In the genomic region with DNA sequence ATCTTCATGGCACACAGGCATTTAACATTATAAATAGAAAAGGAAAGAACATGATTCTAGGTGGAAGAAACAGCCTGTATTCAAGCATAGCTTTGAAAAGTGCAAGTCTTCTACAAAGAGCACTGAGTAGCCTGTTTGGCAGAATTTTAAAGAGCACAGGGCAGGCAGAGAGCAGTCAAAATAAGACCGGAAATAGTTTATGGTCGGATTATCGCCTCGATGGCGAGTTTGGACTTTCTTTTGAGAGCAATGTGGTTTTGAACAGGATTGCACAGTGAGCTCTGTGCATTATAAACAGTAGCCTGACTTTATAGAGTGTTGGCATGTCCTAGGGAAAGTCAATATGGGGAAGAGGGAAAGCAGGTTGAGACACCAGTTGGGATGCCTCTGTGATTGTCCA, we compare ENCODE assay signal across 25 cellular contexts. TPM values are rescaled to one million over a fixed set of nuclear protein-coding genes. Genes with fewer than 3 reads are reported as not detected.
DNase-seq lines count a peak whose midpoint lies in the region; FAIRE-seq and TF ChIP-seq lines count a peak whose summit lies in the region.
"Had no signal": no experiment of that assay in that cellular context is flagged by ENCODE, and none has a peak within 500 bp of the region (broad histone marks: within the 10 kb centered on the region; RNA-seq: fewer than 3 reads in every experiment).

No MANE protein-coding gene starts in this region.

- POLR2A ChIA-PET in H1 (lab: Charles Lee; ENCODE audit: partially characterized antibody): no interaction called here

- TF ChIP-seq EP300 in H1 (IDR thresholded peaks at IDR 0.05; ENCODE audit: borderline replicate concordance in 1 of 2, low read depth in 2 of 2, low read length in 2 of 2): no peak

- H2BK12ac ChIP-seq in H1 (ENCODE audit: low read depth, low read length): no peak overlapping the region

- TF ChIP-seq CTCF in H1 (IDR thresholded peaks at IDR 0.05; ENCODE audit: control extremely low read depth in 1 of 3, insufficient read depth in 1 of 3, low read depth in 1 of 3, low read length in 3 of 3): no peak
- TF ChIP-seq CTCF in neural progenitor cell (IDR thresholded peaks at IDR 0.05): no peak
- TF ChIP-seq CTCF in tibial artery (IDR thresholded peaks at IDR 0.05): no peak

- H3F3A ChIP-seq in neural progenitor cell (ENCODE audit: low read depth): no peaks in the 10 kb centered on the region

- no peak overlapping the region for H4K8ac ChIP-seq in H1 (ENCODE audit: extremely low read depth, insufficient read depth, low read length)

- no peak overlapping the region for H3K56ac ChIP-seq in H1 (replicated peaks; ENCODE audit: insufficient read length, low read depth, low read length)

- no peak for TF ChIP-seq RAD21 in H1 (IDR thresholded peaks at IDR 0.05 in 1 of 2, conservative IDR thresholded peaks at IDR 0.05 in 1 of 2; ENCODE audit: low read depth in 2 of 2, low read length in 2 of 2)

- H4K20me1 ChIP-seq in H1 (replicated peaks in 1 of 2; ENCODE audit: control insufficient read depth in 1 of 2, insufficient read depth in 2 of 2, low read length in 2 of 2) (no peaks in the 10 kb centered on the region), neural progenitor cell (ENCODE audit: low read depth) (no peaks in the 10 kb centered on the region)

- no peaks in the 10 kb centered on the region for H3K79me1 ChIP-seq in H1 (ENCODE audit: low read depth, low read length)

- H2AK5ac ChIP-seq in H1 (ENCODE audit: low read depth, low read length): no peak overlapping the region

- no peak overlapping the region for H3K18ac ChIP-seq in H1 (ENCODE audit: extremely low read depth, low read length)

- no peak overlapping the region for H4K91ac ChIP-seq in H1 (replicated peaks; ENCODE audit: insufficient read length, low read length)

- H2BK20ac ChIP-seq in H1 (ENCODE audit: low read length): no peak overlapping the region; the same call in 1 of the 2 replicates

- H3K4me3 ChIP-seq in H1 (ENCODE audit: extremely low read depth in 1 of 4, insufficient read depth in 2 of 4, low read depth in 3 of 4, low read length in 4 of 4) (no peak overlapping the region), neural progenitor cell (no peak overlapping the region), tibial artery (no peak overlapping the region)
- H3K4me3 ChIP-seq: HAP-1, skin epidermis had no signal

- H3K4me1 ChIP-seq in H1 (replicated peaks in 1 of 4; ENCODE audit: control insufficient read depth in 3 of 4, insufficient read depth in 4 of 4, low read length in 3 of 4) (peaks cover 1 to 18% (median 13%) of the 10 kb centered on the region in 4 experiments; a peak in 4 of 7 replicates), neural progenitor cell (peaks cover 30% of the 10 kb centered on the region), tibial artery (peaks cover 0 to 71% (median 21%) of the 10 kb centered on the region in 4 donors)
- H3K4me1 ChIP-seq: HAP-1, parathyroid adenoma had no signal

- H3K27me3 ChIP-seq in H1 (replicated peaks in 1 of 4; ENCODE audit: control insufficient read depth in 3 of 4, extremely low read depth in 1 of 4, insufficient read depth in 3 of 4, low read length in 3 of 4) (no peaks in the 10 kb centered on the region), neural progenitor cell (no peaks in the 10 kb centered on the region), tibial artery (no peaks in the 10 kb centered on the region)
- H3K27me3 ChIP-seq: BE2C had no signal

- H2BK5ac ChIP-seq in H1 (ENCODE audit: low read depth, low read length): no peak overlapping the region

- H3K4me2 ChIP-seq in H1 (ENCODE audit: insufficient read depth in 1 of 2, low read depth in 2 of 2, low read length in 2 of 2): no peak overlapping the region
- H3K4me2 ChIP-seq in neural progenitor cell: no peak overlapping the region

- peaks cover 6% of the 10 kb centered on the region for H3K4me1 Mint-ChIP-seq in activated CD4-positive, alpha-beta T cell treated with anti-CD3 and anti-CD28 coated beads, Interleukin-2, amount 10 ng/mL, durations not matched to agents 24 days and 14 days
- H3K4me1 Mint-ChIP-seq in neural progenitor cell: peaks cover 51% of the 10 kb centered on the region
- peaks cover 16% of the 10 kb centered on the region for H3K4me1 Mint-ChIP-seq in activated T-cell treated with anti-CD3 and anti-CD28 coated beads, Interleukin-2, amount 50 U/mL, for 24 hours (ENCODE audit: low read depth)

- intact Hi-C loops in activated CD4-positive, alpha-beta T cell treated with anti-CD3 and anti-CD28 coated beads, Interleukin-2, amount 10 ng/mL, durations not matched to agents 24 days and 14 days (cut with micrococcal nuclease): no loop called here
- intact Hi-C loops in tibial artery (cut with DNase I; ENCODE audit: low total_unique reads): no loop called here

- H3K4ac ChIP-seq in H1 (replicated peaks; ENCODE audit: insufficient read length, low read depth, low read length): no peak overlapping the region

- H2BK120ac ChIP-seq in H1 (replicated peaks; ENCODE audit: low read depth, low read length): no peak overlapping the region

- 85% methylated on average over 5 of the region's 5 CpGs; no CpG with 5 or more reads in 1 of the 2 experiments for WGBS in H1 (ENCODE audit: extremely low coverage in 1 of 2, insufficient coverage in 1 of 2, insufficient read length in 1 of 2, insufficient replicate concordance in 2 of 2, low coverage in 1 of 2, low lambda C conversion rate in 2 of 2, missing lambda C conversion rate in 1 of 2), 2 experiments

- peaks cover 69% of the 10 kb centered on the region for H3K27me3 Mint-ChIP-seq in activated CD4-positive, alpha-beta T cell treated with anti-CD3 and anti-CD28 coated beads, Interleukin-2, amount 10 ng/mL, durations not matched to agents 24 days and 14 days
- H3K27me3 Mint-ChIP-seq in neural progenitor cell (ENCODE audit: insufficient read depth, low read depth): peaks cover 4% of the 10 kb centered on the region
- peaks cover 87% of the 10 kb centered on the region for H3K27me3 Mint-ChIP-seq in activated T-cell treated with anti-CD3 and anti-CD28 coated beads, Interleukin-2, amount 50 U/mL, for 24 hours

- no peaks in the 10 kb centered on the region for H3K23me2 ChIP-seq in H1 (ENCODE audit: low read depth, low read length)

- TF ChIP-seq POLR2A in H1 (IDR thresholded peaks at IDR 0.05; ENCODE audit: control extremely low read depth in 1 of 2, low read depth in 2 of 2, low read length in 2 of 2): no peak

- peak; percentile 23 for DNase-seq in activated CD4-positive, alpha-beta T cell treated with anti-CD3 and anti-CD28 coated beads, Interleukin-2, amount 10 ng/mL, durations not matched to agents 24 days and 14 days
- no peak for DNase-seq in activated CD4-positive, alpha-beta T cell treated with anti-CD3 and anti-CD28 coated beads for 48 hours
- no peak for DNase-seq in H1 (ENCODE audit: low read depth in 1 of 2, low spot score in 2 of 2)
- no peak for DNase-seq in neural progenitor cell (ENCODE audit: low spot score)
- DNase-seq in tibial artery: no peak
- no peak for DNase-seq in activated T-cell treated with anti-CD3 and anti-CD28 coated beads, Interleukin-2, amount 50 U/mL, for 24 hours
- no peak for DNase-seq in HuH-7.5 (ENCODE audit: low spot score)
- DNase-seq in caudate nucleus (lab: John Stamatoyannopoulos, UW): no peak
- DNase-seq: 8988T, BE2C, EL, endodermal cell, Kasumi-1, naive B cell, NCI-H2171, NCI-H524 treated with DMSO at 0.1 percent for 48 hours had no signal

- no peak for FAIRE-seq in H1 (lab: Jason Lieb, UNC)
- FAIRE-seq: colon, islet of Langerhans, urothelium cell line had no signal

- H3K9ac ChIP-seq in H1 (replicated peaks in 1 of 4; ENCODE audit: extremely low read depth in 1 of 4, low read depth in 3 of 4, low read length in 3 of 4) (no peak overlapping the region), neural progenitor cell (no peak overlapping the region)
- H3K9ac ChIP-seq: parathyroid adenoma had no signal

- H3K9me3 Mint-ChIP-seq in activated CD4-positive, alpha-beta T cell treated with anti-CD3 and anti-CD28 coated beads, Interleukin-2, amount 10 ng/mL, durations not matched to agents 24 days and 14 days: no peaks in the 10 kb centered on the region
- no peaks in the 10 kb centered on the region for H3K9me3 Mint-ChIP-seq in neural progenitor cell
- no peaks in the 10 kb centered on the region for H3K9me3 Mint-ChIP-seq in activated T-cell treated with anti-CD3 and anti-CD28 coated beads, Interleukin-2, amount 50 U/mL, for 24 hours
- H3K9me3 Mint-ChIP-seq: endodermal cell; naive B cell; stimulated activated naive CD8-positive, alpha-beta T cell treated with anti-CD3 and anti-CD28 coated beads, Interleukin-15, Interleukin-2, amounts not matched to agents 100 ng/mL and 50 ng/mL, for 24 hours had no signal

- no peak overlapping the region for H3K23ac ChIP-seq in H1 (ENCODE audit: insufficient read length)

- no peaks in the 10 kb centered on the region for H3K9me3 ChIP-seq in H1 (ENCODE audit: insufficient read depth in 2 of 2, low read depth in 1 of 2, low read length in 1 of 2)
- H3K9me3 ChIP-seq in neural progenitor cell (ENCODE audit: low read depth): no peaks in the 10 kb centered on the region
- H3K9me3 ChIP-seq in tibial artery: no peaks in the 10 kb centered on the region
- H3K9me3 ChIP-seq: BE2C, HAP-1 had no signal

- peak overlapping the region; percentile 95 for H2AFZ ChIP-seq in H1 (ENCODE audit: low read length)
- peak overlapping the region; percentile 79 for H2AFZ ChIP-seq in neural progenitor cell (replicated peaks)
- H2AFZ ChIP-seq: parathyroid adenoma had no signal

- H3K14ac ChIP-seq in H1 (ENCODE audit: insufficient read length): no peak overlapping the region

- no peak overlapping the region for H3K27ac ChIP-seq in H1 (ENCODE audit: low read depth, low read length)
- no peak overlapping the region for H3K27ac ChIP-seq in neural progenitor cell
- H3K27ac ChIP-seq in tibial artery: peak overlapping the region; percentile 30 to 34
- no peak overlapping the region for H3K27ac ChIP-seq in caudate nucleus (ENCODE audit: low read depth, low read length)
- H3K27ac ChIP-seq: parathyroid adenoma, RWPE1, skin epidermis had no signal

- H3K27ac Mint-ChIP-seq in activated CD4-positive, alpha-beta T cell treated with anti-CD3 and anti-CD28 coated beads, Interleukin-2, amount 10 ng/mL, durations not matched to agents 24 days and 14 days: no peak overlapping the region
- H3K27ac Mint-ChIP-seq in neural progenitor cell: no peak overlapping the region
- no peak overlapping the region for H3K27ac Mint-ChIP-seq in activated T-cell treated with anti-CD3 and anti-CD28 coated beads, Interleukin-2, amount 50 U/mL, for 24 hours
- H3K27ac Mint-ChIP-seq: activated naive CD8-positive, alpha-beta T cell; endodermal cell; naive B cell; stimulated activated naive CD8-positive, alpha-beta T cell treated with anti-CD3 and anti-CD28 coated beads, Interleukin-15, Interleukin-2, amounts not matched to agents 100 ng/mL and 50 ng/mL, for 24 hours had no signal

- H3K79me2 ChIP-seq in H1 (ENCODE audit: control insufficient read depth in 1 of 2, insufficient read depth in 2 of 2, low read length in 2 of 2) (no peaks in the 10 kb centered on the region), neural progenitor cell (ENCODE audit: low read depth) (no peaks in the 10 kb centered on the region)
- H3K79me2 ChIP-seq: parathyroid adenoma had no signal

- no peaks in the 10 kb centered on the region for H3K36me3 Mint-ChIP-seq in activated CD4-positive, alpha-beta T cell treated with anti-CD3 and anti-CD28 coated beads, Interleukin-2, amount 10 ng/mL, durations not matched to agents 24 days and 14 days (ENCODE audit: low read depth)
- no peaks in the 10 kb centered on the region for H3K36me3 Mint-ChIP-seq in neural progenitor cell
- no peaks in the 10 kb centered on the region for H3K36me3 Mint-ChIP-seq in activated T-cell treated with anti-CD3 and anti-CD28 coated beads, Interleukin-2, amount 50 U/mL, for 24 hours (ENCODE audit: low read depth)
- H3K36me3 Mint-ChIP-seq: activated naive CD8-positive, alpha-beta T cell; naive B cell had no signal

- CTCF ChIA-PET in H1 (lab: Charles Lee; ENCODE audit: partially characterized antibody): interaction anchor here (0.9 to 1.7 kb wide), 8 partner anchors 8 to 201 kb away, joined by 3 to 7 read pairs (median 4); no protein-coding TSS in a partner anchor

- H3K36me3 ChIP-seq in H1 (ENCODE audit: control insufficient read depth in 2 of 4, insufficient read depth in 4 of 4, low read length in 3 of 4) (no peaks in the 10 kb centered on the region), neural progenitor cell (no peaks in the 10 kb centered on the region), tibial artery (no peaks in the 10 kb centered on the region)
- H3K36me3 ChIP-seq: BE2C, HAP-1 had no signal

- H3K4me3 Mint-ChIP-seq in activated CD4-positive, alpha-beta T cell treated with anti-CD3 and anti-CD28 coated beads, Interleukin-2, amount 10 ng/mL, durations not matched to agents 24 days and 14 days: no peak overlapping the region
- H3K4me3 Mint-ChIP-seq in neural progenitor cell: no peak overlapping the region
- no peak overlapping the region for H3K4me3 Mint-ChIP-seq in activated T-cell treated with anti-CD3 and anti-CD28 coated beads, Interleukin-2, amount 50 U/mL, for 24 hours
- H3K4me3 Mint-ChIP-seq: activated naive CD8-positive, alpha-beta T cell; endodermal cell; naive B cell; stimulated activated naive CD8-positive, alpha-beta T cell treated with anti-CD3 and anti-CD28 coated beads, Interleukin-15, Interleukin-2, amounts not matched to agents 100 ng/mL and 50 ng/mL, for 24 hours had no signal

- no peak overlapping the region for H2BK15ac ChIP-seq in H1 (ENCODE audit: low read length)

- no peak overlapping the region for H4K5ac ChIP-seq in H1 (ENCODE audit: insufficient read length, low read depth, low read length)

RNA-seq across cellular contexts. Expression of a gene that starts 6.2 kb away (rescaled TPM):
- not detected in 2 replicates for total RNA-seq in activated CD4-positive, alpha-beta T cell treated with anti-CD3 and anti-CD28 coated beads, Interleukin-2, amount 10 ng/mL, durations not matched to agents 24 days and 14 days
- 0.48 and 1.1 TPM in 2 replicates for total RNA-seq in H1 (2021; fragmentation: NEBNext Ultra II Directional; extraction: Animal tissue kit (Norgen Biotek cat#: 25700))
- 0.25 and 0.36 TPM in 2 replicates for polyA plus RNA-seq in H1 (2011; rRNA removed)
- polyA plus RNA-seq in H1 (2011; cell fraction: cytosol; rRNA removed): 0.23 TPM
- polyA plus RNA-seq in H1 (2011; cell fraction: nucleus; rRNA removed): 0.19 TPM
- 0.31 to 1.1 TPM (median 0.55 TPM) in 4 replicates for polyA plus RNA-seq in H1 (2012, experiment 1 of 2)
- 0.09 TPM for polyA plus RNA-seq in H1 (2012, experiment 2 of 2)
- polyA plus RNA-seq in H1 (2013, experiment 1 of 2): 0.47 TPM
- 0.55 TPM for polyA plus RNA-seq in H1 (2013, experiment 2 of 2)
- polyA minus RNA-seq in H1 (2011; rRNA and poly(A)+ RNA removed): 0.56 and 1.1 TPM in 2 replicates
- polyA minus RNA-seq in H1 (2011; cell fraction: cytosol; rRNA and poly(A)+ RNA removed): not detected
- 1.4 TPM for polyA minus RNA-seq in H1 (2011; cell fraction: nucleus; rRNA and poly(A)+ RNA removed)
- total RNA-seq in neural progenitor cell (ENCODE audit: low replicate concordance): 0.59 and 1.2 TPM in 2 replicates

RNA-seq across cellular contexts. Expression of a gene that starts 22.0 kb away (rescaled TPM):
- total RNA-seq in activated CD4-positive, alpha-beta T cell treated with anti-CD3 and anti-CD28 coated beads, Interleukin-2, amount 10 ng/mL, durations not matched to agents 24 days and 14 days: 5.4 and 6.4 TPM in 2 replicates
- total RNA-seq in H1 (2021; fragmentation: NEBNext Ultra II Directional; extraction: Animal tissue kit (Norgen Biotek cat#: 25700)): 12.5 and 14.6 TPM in 2 replicates
- polyA plus RNA-seq in H1 (2011; rRNA removed): 11.2 and 14.1 TPM in 2 replicates
- 16.4 TPM for polyA plus RNA-seq in H1 (2011; cell fraction: cytosol; rRNA removed)
- 6.6 TPM for polyA plus RNA-seq in H1 (2011; cell fraction: nucleus; rRNA removed)
- 12.1 to 14.9 TPM (median 13.5 TPM) in 4 replicates for polyA plus RNA-seq in H1 (2012, experiment 1 of 2)
- 4.3 TPM for polyA plus RNA-seq in H1 (2012, experiment 2 of 2)
- 9.5 TPM for polyA plus RNA-seq in H1 (2013, experiment 1 of 2)
- 10.3 TPM for polyA plus RNA-seq in H1 (2013, experiment 2 of 2)
- 13.9 and 16.4 TPM in 2 replicates for polyA minus RNA-seq in H1 (2011; rRNA and poly(A)+ RNA removed)
- 8.1 TPM for polyA minus RNA-seq in H1 (2011; cell fraction: cytosol; rRNA and poly(A)+ RNA removed)
- 11.6 TPM for polyA minus RNA-seq in H1 (2011; cell fraction: nucleus; rRNA and poly(A)+ RNA removed)
- total RNA-seq in neural progenitor cell (ENCODE audit: low replicate concordance): 26.5 and 30.4 TPM in 2 replicates

Comparison
In these comparisons a context has a peak if more than half of its experiments do, and no peak if none do; other contexts are left out.
1. H3K27ac ChIP-seq: peak in tibial artery (2 of 2); none in H1 (single experiment), neural progenitor cell (single experiment) and caudate nucleus (single experiment).